In genomic region chr9:109003116-109003515, GRCh38 we compare ENCODE assay signal across 37 cellular contexts.
"Had no signal": no experiment of that assay in that cellular context is flagged by ENCODE, and none has a peak within 500 bp of the region (broad histone marks: within the 10 kb centered on the region; RNA-seq: fewer than 3 reads in every experiment).

No MANE protein-coding gene starts in this region.

- H3K4me1 Mint-ChIP-seq: central memory CD8-positive, alpha-beta T cell had no signal

- DNase-seq: activated CD4-positive, alpha-beta memory T cell treated with anti-CD3 and anti-CD28 coated beads, Interleukin-2, amount 10 ng/mL, durations not matched to agents 7 days and 5 days; activated CD4-positive, alpha-beta T cell treated with anti-CD3 and anti-CD28 coated beads for 1 hour; activated CD4-positive, alpha-beta T cell treated with anti-CD3 and anti-CD28 coated beads for 36 hours; activated CD4-positive, alpha-beta T cell treated with anti-CD3 and anti-CD28 coated beads for 48 hours; activated CD4-positive, alpha-beta T cell treated with anti-CD3 and anti-CD28 coated beads, Interleukin-2, amount 10 ng/mL, durations not matched to agents 7 days and 5 days; activated CD4-positive, alpha-beta T cell treated with anti-CD3 and anti-CD28 coated beads, Interleukin-2, amount 50 U/mL, for 48 hours; activated CD4-positive, CD25-positive, alpha-beta regulatory T cell; activated CD8-positive, alpha-beta memory T cell treated with anti-CD3 and anti-CD28 coated beads for 24 hours; activated CD8-positive, alpha-beta memory T cell treated with anti-CD3 and anti-CD28 coated beads, Interleukin-2, amount 10 ng/mL, durations not matched to agents 7 days and 5 days; activated CD8-positive, alpha-beta memory T cell treated with anti-CD3 and anti-CD28 coated beads, Interleukin-2, amount 50 U/mL, for 48 hours; activated CD8-positive, alpha-beta T cell treated with anti-CD3 and anti-CD28 coated beads, Interleukin-2, amount 10 ng/mL, durations not matched to agents 7 days and 5 days; activated effector memory CD4-positive, alpha-beta T cell treated with anti-CD3 and anti-CD28 coated beads, Interleukin-2, amount 50 U/mL, for 16 hours; activated gamma-delta T cell treated with Interleukin-2 at 50 U/mL for 16 hours; activated naive CD4-positive, alpha-beta T cell; activated naive CD4-positive, alpha-beta T cell treated with anti-CD3 and anti-CD28 coated beads for 36 hours; activated naive CD4-positive, alpha-beta T cell treated with anti-CD3 and anti-CD28 coated beads, Interleukin-2, amount 50 U/mL, for 16 hours; activated naive CD8-positive, alpha-beta T cell treated with anti-CD3 and anti-CD28 coated beads for 36 hours; activated T-cell treated with anti-CD3 and anti-CD28 coated beads, Interleukin-2, amount 50 U/mL, for 24 hours; activated T-cell treated with anti-CD3 and anti-CD28 coated beads, Interleukin-2, amount 50 U/mL, for 48 hours; adrenal gland; amniotic stem cell; aorta; caudate nucleus; cerebellar nuclear complex; T-helper 1 cell; T-helper 2 cell; T-helper 9 cell had no signal

- H3K27ac ChIP-seq: adrenal gland, cardiac muscle cell, VCaP had no signal

- ATAC-seq: activated CD4-positive, alpha-beta T cell treated with anti-CD3 and anti-CD28 coated beads for 36 hours; activated CD4-positive, CD25-positive, alpha-beta regulatory T cell treated with anti-CD3 and anti-CD28 coated beads, Interleukin-2, amount 50 U/mL, for 24 hours; activated CD8-positive, alpha-beta memory T cell treated with anti-CD3 and anti-CD28 coated beads, Interleukin-2, amount 10 ng/mL, durations not matched to agents 7 days and 5 days; activated CD8-positive, alpha-beta T cell treated with anti-CD3 and anti-CD28 coated beads, Interleukin-2, amount 10 ng/mL, durations not matched to agents 7 days and 5 days; activated naive CD4-positive, alpha-beta T cell treated with anti-CD3 and anti-CD28 coated beads, Interleukin-2, amount 50 U/mL, for 72 hours had no signal

- H3K36me3 ChIP-seq: adrenal gland, cardiac muscle cell had no signal

- H3K27me3 Mint-ChIP-seq: activated CD4-positive, alpha-beta T cell treated with anti-CD3 and anti-CD28 coated beads for 36 hours; activated CD4-positive, alpha-beta T cell treated with anti-CD3 and anti-CD28 coated beads, Interleukin-2, amount 10 ng/mL, durations not matched to agents 7 days and 5 days; activated naive CD8-positive, alpha-beta T cell treated with anti-CD3 and anti-CD28 coated beads for 36 hours; activated T-cell treated with anti-CD3 and anti-CD28 coated beads, Interleukin-2, amount 50 U/mL, for 24 hours; brain; central memory CD8-positive, alpha-beta T cell had no signal

- H3K9me3 Mint-ChIP-seq: central memory CD8-positive, alpha-beta T cell had no signal

- H3K27me3 ChIP-seq: adrenal gland, cardiac muscle cell had no signal

- FAIRE-seq: bronchial epithelial cell, TTC549 had no signal

- H3K4me3 Mint-ChIP-seq: activated CD4-positive, alpha-beta memory T cell treated with anti-CD3 and anti-CD28 coated beads, Interleukin-2, amount 10 ng/mL, durations not matched to agents 7 days and 5 days; activated CD4-positive, alpha-beta T cell treated with anti-CD3 and anti-CD28 coated beads for 36 hours; activated CD4-positive, alpha-beta T cell treated with anti-CD3 and anti-CD28 coated beads, Interleukin-2, amount 10 ng/mL, durations not matched to agents 7 days and 5 days; activated CD8-positive, alpha-beta memory T cell treated with anti-CD3 and anti-CD28 coated beads, Interleukin-2, amount 10 ng/mL, durations not matched to agents 7 days and 5 days; activated CD8-positive, alpha-beta T cell treated with anti-CD3 and anti-CD28 coated beads, Interleukin-2, amount 10 ng/mL, durations not matched to agents 7 days and 5 days; activated naive CD4-positive, alpha-beta T cell treated with anti-CD3 and anti-CD28 coated beads for 36 hours; activated naive CD8-positive, alpha-beta T cell treated with anti-CD3 and anti-CD28 coated beads for 36 hours; activated T-cell treated with anti-CD3 and anti-CD28 coated beads, Interleukin-2, amount 50 U/mL, for 24 hours; brain; central memory CD8-positive, alpha-beta T cell; T-helper 1 cell treated with Interleukin-12 subunit alpha and Interleukin-12 subunit beta and Interleukin-4 antibody, amounts not matched to agents 30 μg/mL and 1 μg/mL, for 36 hours; T-helper 2 cell treated with Interferon-gamma antibody and Interleukin-4, amounts not matched to agents 5 μg/mL and 100 μg/mL, for 36 hours had no signal

- H3K4me3 ChIP-seq: adrenal gland, cardiac muscle cell had no signal

- H3K27ac Mint-ChIP-seq: activated CD4-positive, alpha-beta memory T cell treated with anti-CD3 and anti-CD28 coated beads, Interleukin-2, amount 10 ng/mL, durations not matched to agents 7 days and 5 days; activated CD4-positive, alpha-beta T cell treated with anti-CD3 and anti-CD28 coated beads for 36 hours; activated CD4-positive, alpha-beta T cell treated with anti-CD3 and anti-CD28 coated beads, Interleukin-2, amount 10 ng/mL, durations not matched to agents 7 days and 5 days; activated CD8-positive, alpha-beta memory T cell treated with anti-CD3 and anti-CD28 coated beads, Interleukin-2, amount 10 ng/mL, durations not matched to agents 7 days and 5 days; activated CD8-positive, alpha-beta T cell treated with anti-CD3 and anti-CD28 coated beads, Interleukin-2, amount 10 ng/mL, durations not matched to agents 7 days and 5 days; activated naive CD4-positive, alpha-beta T cell treated with anti-CD3 and anti-CD28 coated beads for 36 hours; activated naive CD4-positive, alpha-beta T cell treated with anti-CD3 and anti-CD28 coated beads, Interleukin-2, amount 50 U/mL, for 72 hours; activated naive CD8-positive, alpha-beta T cell treated with anti-CD3 and anti-CD28 coated beads for 36 hours; activated T-cell treated with anti-CD3 and anti-CD28 coated beads, Interleukin-2, amount 50 U/mL, for 24 hours; T-helper 1 cell treated with Interleukin-12 subunit alpha and Interleukin-12 subunit beta and Interleukin-4 antibody, amounts not matched to agents 30 μg/mL and 1 μg/mL, for 36 hours; T-helper 2 cell treated with Interferon-gamma antibody and Interleukin-4, amounts not matched to agents 5 μg/mL and 100 μg/mL, for 36 hours had no signal
